ENCODE assay signal across 21 cellular contexts in genomic region chr16:23742761-23743160, GRCh38. TPM values are rescaled to one million over a fixed set of nuclear protein-coding genes. Genes with fewer than 3 reads are reported as not detected.
DNase-seq lines count a peak whose midpoint lies in the region; ATAC-seq and TF ChIP-seq lines count a peak whose summit lies in the region.
"Had no signal": no experiment of that assay in that cellular context is flagged by ENCODE, and none has a peak within 500 bp of the region (broad histone marks: within the 10 kb centered on the region; RNA-seq: fewer than 3 reads in every experiment).

No MANE protein-coding gene starts in this region.

- no peaks in the 10 kb centered on the region for H4K20me1 ChIP-seq in PC-3 (ENCODE audit: low read length)

- BruUV-seq in PC-3 (replicated peaks; lab: Mats Ljungman, UMichigan) = no TSS peak

- H3K4ac ChIP-seq in mesendoderm (ENCODE audit: low read depth, low read length) = no peak overlapping the region

- H3K56ac ChIP-seq in mesendoderm (ENCODE audit: low read length) = no peak overlapping the region

- H3K9me3 Mint-ChIP-seq in endodermal cell = no peaks in the 10 kb centered on the region
- H3K9me3 Mint-ChIP-seq in stimulated activated effector memory CD8-positive, alpha-beta T cell treated with anti-CD3 and anti-CD28 coated beads, Interleukin-12 subunit alpha, Interleukin-12 subunit beta, amount 100 ng/mL, for 72 hours = peaks cover 3% of the 10 kb centered on the region

- H3K9me3 ChIP-seq in PC-3 (ENCODE audit: low read length) (no peaks in the 10 kb centered on the region), endodermal cell (ENCODE audit: control insufficient read depth, low read length) (no peaks in the 10 kb centered on the region)
- H3K9me3 ChIP-seq: MG63, SJSA1 had no signal

- CTCF ChIA-PET in PC-3 (lab: Charles Lee) = no interaction called here

- 50 to 56% methylated on average over 4 of the region's 4 CpGs for WGBS in endodermal cell (ENCODE audit: insufficient coverage in 1 of 2, insufficient read length in 1 of 2), 2 experiments
- WGBS in mesendoderm (ENCODE audit: extremely low coverage, insufficient coverage, low lambda C conversion rate) = no CpG with 5 or more reads among the region's 4 CpGs

- no peak overlapping the region for H2BK15ac ChIP-seq in mesendoderm (replicated peaks; ENCODE audit: low read depth)

- H3K27me3 Mint-ChIP-seq in endodermal cell (ENCODE audit: insufficient read depth) = peaks cover 29% of the 10 kb centered on the region

- no peaks in the 10 kb centered on the region for H3K9me2 ChIP-seq in PC-3 (replicated peaks; ENCODE audit: low read length)

- H3K23ac ChIP-seq in mesendoderm (ENCODE audit: low read length) = no peak overlapping the region

- no peak overlapping the region for H3K9ac ChIP-seq in PC-3 (ENCODE audit: low read length)
- no peak overlapping the region for H3K9ac ChIP-seq in endodermal cell (ENCODE audit: extremely low read depth, low read length, poor library complexity, severe bottlenecking)
- H3K9ac ChIP-seq in mesendoderm (ENCODE audit: low read length) = no peak overlapping the region
- H3K9ac ChIP-seq: KMS-11 had no signal

- H3K4me2 ChIP-seq in PC-3 (ENCODE audit: low read length) (no peak overlapping the region), mesendoderm (ENCODE audit: low read length) (no peak overlapping the region)
- H3K4me2 ChIP-seq: KMS-11 had no signal

- H3K79me2 ChIP-seq in PC-3 (ENCODE audit: low read length) = no peaks in the 10 kb centered on the region
- H3K79me2 ChIP-seq in mesendoderm (ENCODE audit: control insufficient read depth, insufficient read depth, low read length) = no peaks in the 10 kb centered on the region

- TF ChIP-seq CTCF in PC-3 (conservative IDR thresholded peaks at IDR 0.05; ENCODE audit: low read depth, low read length) (0 out of 2 replicates have a peak, but pooled peaks have one; percentile 12), endodermal cell (conservative IDR thresholded peaks at IDR 0.05) (peak; percentile 60)

- H3K27me3 ChIP-seq in H7 (ENCODE audit: control insufficient read depth, insufficient read depth, low read length) (no peaks in the 10 kb centered on the region; the same call in 1 of the 2 replicates), PC-3 (ENCODE audit: low read length) (peaks cover 35% of the 10 kb centered on the region), endodermal cell (ENCODE audit: control insufficient read depth, insufficient read depth, low read length, poor library complexity, severe bottlenecking) (peaks cover 17% of the 10 kb centered on the region), mesendoderm (ENCODE audit: insufficient read depth, low read length, poor library complexity) (no peaks in the 10 kb centered on the region)
- H3K27me3 ChIP-seq: SJSA1 had no signal

- intact Hi-C loops in PC-3 (cut with micrococcal nuclease) = no loop called here

- H3K36me3 ChIP-seq in H7 (replicated peaks; ENCODE audit: control insufficient read depth, insufficient read depth, low read length) (no peaks in the 10 kb centered on the region), PC-3 (ENCODE audit: low read depth, low read length) (no peaks in the 10 kb centered on the region), endodermal cell (ENCODE audit: control insufficient read depth, insufficient read depth, low read length) (no peaks in the 10 kb centered on the region), mesendoderm (ENCODE audit: control insufficient read depth, insufficient read depth, low read length) (no peaks in the 10 kb centered on the region)
- H3K36me3 ChIP-seq: MG63, SJSA1 had no signal

- H3K4me1 ChIP-seq in PC-3 (ENCODE audit: insufficient read depth, low read length) = no peaks in the 10 kb centered on the region
- no peaks in the 10 kb centered on the region for H3K4me1 ChIP-seq in endodermal cell (ENCODE audit: control insufficient read depth, insufficient read depth, low read length)
- H3K4me1 ChIP-seq in mesendoderm (ENCODE audit: control insufficient read depth, low read depth, low read length) = no peaks in the 10 kb centered on the region
- H3K4me1 ChIP-seq: SJSA1 had no signal

- H3K4me3 Mint-ChIP-seq in endodermal cell = no peak overlapping the region
- H3K4me3 Mint-ChIP-seq in stimulated activated effector memory CD8-positive, alpha-beta T cell treated with anti-CD3 and anti-CD28 coated beads, Interleukin-12 subunit alpha, Interleukin-12 subunit beta, amount 100 ng/mL, for 72 hours = no peak overlapping the region
- H3K4me3 Mint-ChIP-seq: CD4-positive, CD25-positive, alpha-beta regulatory T cell had no signal

- no peaks in the 10 kb centered on the region for H3F3A ChIP-seq in PC-3 (ENCODE audit: low read length, unreplicated experiment)

- H2BK120ac ChIP-seq in mesendoderm (ENCODE audit: low read depth, low read length) = no peak overlapping the region

- H2AK5ac ChIP-seq in mesendoderm (ENCODE audit: low read length) = no peak overlapping the region

- H3K4me1 Mint-ChIP-seq in endodermal cell = no peaks in the 10 kb centered on the region
- no peaks in the 10 kb centered on the region for H3K4me1 Mint-ChIP-seq in stimulated activated effector memory CD8-positive, alpha-beta T cell treated with anti-CD3 and anti-CD28 coated beads, Interleukin-12 subunit alpha, Interleukin-12 subunit beta, amount 100 ng/mL, for 72 hours

- H4K5ac ChIP-seq in mesendoderm (ENCODE audit: low read length) = no peak overlapping the region

- no peak overlapping the region for H3K4me3 ChIP-seq in H7 (ENCODE audit: insufficient read depth, low read depth, low read length)
- no peak overlapping the region for H3K4me3 ChIP-seq in PC-3 (ENCODE audit: low read length)
- no peak overlapping the region for H3K4me3 ChIP-seq in endodermal cell (ENCODE audit: low read length)
- no peak overlapping the region for H3K4me3 ChIP-seq in mesendoderm (ENCODE audit: low read length)
- H3K4me3 ChIP-seq: MG63, SJSA1 had no signal

- H2BK5ac ChIP-seq in mesendoderm (ENCODE audit: low read length) = no peak overlapping the region

- H3K79me1 ChIP-seq in mesendoderm (ENCODE audit: low read length) = no peaks in the 10 kb centered on the region

- peak; percentile 41 for DNase-seq in H7
- DNase-seq in PC-3 = no peak
- no peak for DNase-seq in endodermal cell
- DNase-seq in mesendoderm = peak; percentile 9
- no peak for DNase-seq in DMS53 treated with DMSO at 0.1 percent for 48 hours (lab: John Stamatoyannopoulos, UW; ENCODE audit: unreplicated experiment)
- DNase-seq in germinal center (ENCODE audit: low spot score) = no peak
- DNase-seq in stimulated activated effector memory CD8-positive, alpha-beta T cell treated with anti-CD3 and anti-CD28 coated beads, Interleukin-12 subunit alpha, Interleukin-12 subunit beta, amount 100 ng/mL, for 72 hours (ENCODE audit: low spot score in 2 of 2) = no peak
- DNase-seq in RKO (ENCODE audit: low spot score) = no peak
- DNase-seq: ACHN; Calu3; CD4-positive, CD25-positive, alpha-beta regulatory T cell; DMS79 treated with DMSO at 0.1 percent for 48 hours; GDM1; MG63; NCI-H1105 treated with DMSO at 0.1 percent for 48 hours; NCI-H187 treated with DMSO at 0.1 percent for 48 hours; NCI-H2171; NCI-H446 treated with DMSO at 0.1 percent for 48 hours had no signal

- H3K27ac ChIP-seq in PC-3 (ENCODE audit: low read length) (no peak overlapping the region), endodermal cell (ENCODE audit: low read depth, low read length) (no peak overlapping the region), mesendoderm (ENCODE audit: low read depth, low read length) (no peak overlapping the region)
- H3K27ac ChIP-seq: KMS-11, RWPE1, SJSA1 had no signal

- no peak overlapping the region for H2AFZ ChIP-seq in PC-3 (ENCODE audit: low read length)

- H3K27ac Mint-ChIP-seq in endodermal cell = no peak overlapping the region
- no peak overlapping the region for H3K27ac Mint-ChIP-seq in stimulated activated effector memory CD8-positive, alpha-beta T cell treated with anti-CD3 and anti-CD28 coated beads, Interleukin-12 subunit alpha, Interleukin-12 subunit beta, amount 100 ng/mL, for 72 hours

- ATAC-seq in PC-3 = no peak
- no peak for ATAC-seq in stimulated activated effector memory CD8-positive, alpha-beta T cell treated with anti-CD3 and anti-CD28 coated beads, Interleukin-12 subunit alpha, Interleukin-12 subunit beta, amount 100 ng/mL, for 72 hours

- POLR2A ChIA-PET in PC-3 (lab: Charles Lee; ENCODE audit: unreplicated experiment) = no interaction called here

- H3K36me3 Mint-ChIP-seq in endodermal cell (ENCODE audit: low read depth) = no peaks in the 10 kb centered on the region
- H3K36me3 Mint-ChIP-seq in stimulated activated effector memory CD8-positive, alpha-beta T cell treated with anti-CD3 and anti-CD28 coated beads, Interleukin-12 subunit alpha, Interleukin-12 subunit beta, amount 100 ng/mL, for 72 hours = no peaks in the 10 kb centered on the region
- H3K36me3 Mint-ChIP-seq: CD4-positive, CD25-positive, alpha-beta regulatory T cell had no signal

- no peak overlapping the region for H4K8ac ChIP-seq in mesendoderm (ENCODE audit: low read depth, low read length)

- H3K18ac ChIP-seq in mesendoderm (ENCODE audit: low read length) = no peak overlapping the region

RNA-seq across cellular contexts. Expression of gene CHP2, which starts 12.1 kb away (rescaled TPM):
- 1.9 and 2.1 TPM in 2 replicates for total RNA-seq in H7 (2014; rRNA removed; shearing (Covaris generic))
- not detected in 2 replicates for total RNA-seq in PC-3 (2014; rRNA removed)
- total RNA-seq in endodermal cell = 1 to 10 TPM in 1 of 2 donors, under 1 TPM in 1; 0.46 to 1.2 TPM
- 0.11 TPM for polyA plus RNA-seq in endodermal cell (2013, experiment 1 of 2)
- 0.12 TPM for polyA plus RNA-seq in endodermal cell (2013, experiment 2 of 2)
- 0.04 TPM for polyA plus RNA-seq in mesendoderm (2013, experiment 1 of 2)
- polyA plus RNA-seq in mesendoderm (2013, experiment 2 of 2) = 0.08 TPM
- total RNA-seq: Calu3; CD4-positive, CD25-positive, alpha-beta regulatory T cell; SJSA1 had no signal
- polyA plus RNA-seq: CD4-positive, CD25-positive, alpha-beta regulatory T cell had no signal

RNA-seq across cellular contexts. Expression of gene ERN2, which starts 29.7 kb away (rescaled TPM):
- 3.2 and 3.7 TPM in 2 replicates for total RNA-seq in H7 (2014; rRNA removed; shearing (Covaris generic))
- total RNA-seq in PC-3 (2014; rRNA removed) (not detected in 2 replicates), endodermal cell (1 to 10 TPM; 1.3 to 1.4 TPM)
- 0.39 TPM for polyA plus RNA-seq in endodermal cell (2013, experiment 1 of 2)
- polyA plus RNA-seq in endodermal cell (2013, experiment 2 of 2) = 0.37 TPM
- 0.13 TPM for polyA plus RNA-seq in mesendoderm (2013, experiment 1 of 2)
- polyA plus RNA-seq in mesendoderm (2013, experiment 2 of 2) = 0.11 TPM
- total RNA-seq: CD4-positive, CD25-positive, alpha-beta regulatory T cell; SJSA1 had no signal
- polyA plus RNA-seq: CD4-positive, CD25-positive, alpha-beta regulatory T cell had no signal

Comparison
In these comparisons a context has a peak if more than half of its experiments do, and no peak if none do; other contexts are left out.
1. DNase-seq: peak in H7 (single experiment) and mesendoderm (single experiment); none in PC-3 (single experiment), endodermal cell (single experiment), DMS53 treated with DMSO at 0.1 percent for 48 hours (single experiment), germinal center (single experiment), stimulated activated effector memory CD8-positive, alpha-beta T cell treated with anti-CD3 and anti-CD28 coated beads, Interleukin-12 subunit alpha, Interleukin-12 subunit beta, amount 100 ng/mL, for 72 hours (0 of 2) and RKO (single experiment).